Comparison of ENCODE assay signal across 19 cellular contexts in genomic region chr14:86072134-86072894, GRCh38.
A peak's percentile ranks its signal among the peaks of the same experiment; 100 is the strongest.
DNase-seq lines count a peak whose midpoint lies in the region; ATAC-seq and TF ChIP-seq lines count a peak whose summit lies in the region.
"Had no signal": no experiment of that assay in that cellular context is flagged by ENCODE, and none has a peak within 500 bp of the region (broad histone marks: within the 10 kb centered on the region; RNA-seq: fewer than 3 reads in every experiment).

No MANE protein-coding gene starts in this region.

- no peak overlapping the region for H2BK120ac ChIP-seq in mesendoderm (ENCODE audit: low read depth, low read length)

- no CpG with 5 or more reads among the region's 5 CpGs for WGBS in mesendoderm (ENCODE audit: extremely low coverage, insufficient coverage, low lambda C conversion rate)

- no peak overlapping the region for H4K5ac ChIP-seq in mesendoderm (ENCODE audit: low read length)

- no peak overlapping the region for H3K23ac ChIP-seq in mesendoderm (ENCODE audit: low read length)

- H3K36me3 ChIP-seq in Loucy (ENCODE audit: insufficient read depth, low read length): no peaks in the 10 kb centered on the region
- H3K36me3 ChIP-seq in mesendoderm (ENCODE audit: control insufficient read depth, insufficient read depth, low read length): no peaks in the 10 kb centered on the region
- H3K36me3 ChIP-seq: MG63 had no signal

- H2BK15ac ChIP-seq in mesendoderm (replicated peaks; ENCODE audit: low read depth): no peak overlapping the region

- no peak overlapping the region for H3K18ac ChIP-seq in mesendoderm (ENCODE audit: low read length)

- H3K9ac ChIP-seq in Loucy (ENCODE audit: low read depth, low read length, poor library complexity, severe bottlenecking) (peak overlapping the region; percentile 77), mesendoderm (ENCODE audit: low read length) (no peak overlapping the region)

- no peaks in the 10 kb centered on the region for H3K79me1 ChIP-seq in mesendoderm (ENCODE audit: low read length)

- H3K4me2 ChIP-seq in Loucy (ENCODE audit: low read depth, low read length, poor library complexity, severe bottlenecking) (peak overlapping the region; percentile 84), mesendoderm (ENCODE audit: low read length) (no peak overlapping the region)

- no peaks in the 10 kb centered on the region for H3K9me2 ChIP-seq in Loucy (replicated peaks; ENCODE audit: low read depth, low read length)

- H3K4me3 ChIP-seq in Loucy (ENCODE audit: low read length, poor library complexity, severe bottlenecking): peak overlapping the region; percentile 63
- H3K4me3 ChIP-seq in mesendoderm (ENCODE audit: low read length): no peak overlapping the region
- H3K4me3 ChIP-seq: MG63 had no signal

- H3K56ac ChIP-seq in mesendoderm (ENCODE audit: low read length): no peak overlapping the region

- no peak overlapping the region for H2AK5ac ChIP-seq in mesendoderm (ENCODE audit: low read length)

- no peak overlapping the region for H3K4ac ChIP-seq in mesendoderm (ENCODE audit: low read depth, low read length)

- H3K79me2 ChIP-seq in Loucy (ENCODE audit: insufficient read depth, low read length) (no peaks in the 10 kb centered on the region), mesendoderm (ENCODE audit: control insufficient read depth, insufficient read depth, low read length) (no peaks in the 10 kb centered on the region)

- peaks cover 17% of the 10 kb centered on the region for H3F3A ChIP-seq in Loucy (ENCODE audit: low read depth)

- H3K27me3 ChIP-seq in Loucy (ENCODE audit: insufficient read depth, low read length, poor library complexity, severe bottlenecking): no peaks in the 10 kb centered on the region
- H3K27me3 ChIP-seq in mesendoderm (ENCODE audit: insufficient read depth, low read length, poor library complexity): no peaks in the 10 kb centered on the region
- H3K27me3 ChIP-seq: MG63 had no signal

- no peak for TF ChIP-seq CTCF in Loucy (conservative IDR thresholded peaks at IDR 0.05; ENCODE audit: low read length)

- DNase-seq in NCI-H748 (lab: John Stamatoyannopoulos, UW; ENCODE audit: unreplicated experiment) (peak; percentile 13), NCI-H748 treated with DMSO at 0.1 percent for 48 hours (lab: John Stamatoyannopoulos, UW) (no peak), left kidney (ENCODE audit: low read depth, low spot score) (peak; percentile 40), mesendoderm (no peak)
- DNase-seq in stimulated activated CD4-positive, alpha-beta T cell treated with anti-CD3 and anti-CD28 coated beads, Interleukin-2, amount 100 ng/mL, for 24 hours: no peak
- DNase-seq: Calu3; CD4-positive, alpha-beta T cell; DMS79; KBM-7; MG63; NCI-H1048; NCI-H1436; NCI-H2029; NCI-H526 had no signal

- H2AFZ ChIP-seq in Loucy (ENCODE audit: low read length): no peak overlapping the region; the same call in 1 of the 2 replicates

- ATAC-seq in HG02938 (IDR thresholded peaks at IDR 0.05; ENCODE audit: unreplicated experiment): no peak
- ATAC-seq in activated CD4-positive, CD25-positive, alpha-beta regulatory T cell treated with anti-CD3 and anti-CD28 coated beads, Interleukin-2, amount 50 U/mL, for 24 hours: no peak
- ATAC-seq: Right ventricle myocardium inferior had no signal

- H3K27ac ChIP-seq in mesendoderm (ENCODE audit: low read depth, low read length): no peak overlapping the region
- H3K27ac ChIP-seq: 22Rv1 had no signal

- no peaks in the 10 kb centered on the region for H4K20me1 ChIP-seq in Loucy (ENCODE audit: insufficient read depth, low read length, poor library complexity, severe bottlenecking)

- H3K4me1 ChIP-seq in Loucy (ENCODE audit: insufficient read depth, low read length, poor library complexity, severe bottlenecking): peaks cover 38% of the 10 kb centered on the region
- no peaks in the 10 kb centered on the region for H3K4me1 ChIP-seq in mesendoderm (ENCODE audit: control insufficient read depth, low read depth, low read length)

- H4K8ac ChIP-seq in mesendoderm (ENCODE audit: low read depth, low read length): no peak overlapping the region

- H2BK5ac ChIP-seq in mesendoderm (ENCODE audit: low read length): no peak overlapping the region

- H3K9me3 ChIP-seq in Loucy (ENCODE audit: insufficient read depth, low read depth, low read length): no peaks in the 10 kb centered on the region
- H3K9me3 ChIP-seq: MG63 had no signal

Comparison
In these comparisons a context has a peak if more than half of its experiments do, and no peak if none do; other contexts are left out.
1. DNase-seq: peak in NCI-H748 (single experiment) and left kidney (single experiment); none in NCI-H748 treated with DMSO at 0.1 percent for 48 hours (single experiment), mesendoderm (single experiment) and stimulated activated CD4-positive, alpha-beta T cell treated with anti-CD3 and anti-CD28 coated beads, Interleukin-2, amount 100 ng/mL, for 24 hours (0 of 2).